Comparison of ENCODE assay signal across 10 cellular contexts in genomic region chr2:101759162-101759561, GRCh38.
DNase-seq lines count a peak whose midpoint lies in the region; ATAC-seq and TF ChIP-seq lines count a peak whose summit lies in the region.
"Had no signal": no experiment of that assay in that cellular context is flagged by ENCODE, and none has a peak within 500 bp of the region (broad histone marks: within the 10 kb centered on the region; RNA-seq: fewer than 3 reads in every experiment).

No MANE protein-coding gene starts in this region.

- peaks cover 64% of the 10 kb centered on the region for H3K4me1 Mint-ChIP-seq in endothelial cell (ENCODE audit: unreplicated experiment)

- H3K36me3 Mint-ChIP-seq in endothelial cell (ENCODE audit: low read depth, unreplicated experiment): peaks cover 13% of the 10 kb centered on the region

- no peak for TF ChIP-seq CTCF in AG10803 (conservative IDR thresholded peaks at IDR 0.05; ENCODE audit: low read length)
- no peak for TF ChIP-seq CTCF in endothelial cell (IDR thresholded peaks at IDR 0.05; ENCODE audit: unreplicated experiment)

- H3K4me3 Mint-ChIP-seq in endothelial cell (ENCODE audit: unreplicated experiment): no peak overlapping the region

- peak overlapping the region; percentile 97 for H3K27ac Mint-ChIP-seq in endothelial cell (ENCODE audit: unreplicated experiment)

- H3K27me3 Mint-ChIP-seq in endothelial cell (ENCODE audit: unreplicated experiment): peaks cover 24% of the 10 kb centered on the region

- H3K9me3 Mint-ChIP-seq in endothelial cell (ENCODE audit: unreplicated experiment): no peaks in the 10 kb centered on the region

- no peak overlapping the region for H3K4me3 ChIP-seq in AG10803 (ENCODE audit: low read length)

- DNase-seq in AG10803 (ENCODE audit: low read depth) (peak; percentile 92), NCI-H460 (ENCODE audit: extremely low read depth, low read depth) (peak; percentile 81), endothelial cell (ENCODE audit: low spot score) (peak; percentile 17), myocyte (ENCODE audit: low read depth) (peak; percentile 56), NCI-H1048 (lab: John Stamatoyannopoulos, UW) (no peak), DMS79 (lab: John Stamatoyannopoulos, UW) (no peak), T-helper 2 cell (no peak)
- DNase-seq: activated T-cell treated with anti-CD3 and anti-CD28 coated beads, Interleukin-2, amount 50 U/mL, for 1 hour; NCI-H1092 treated with DMSO at 0.1 percent for 48 hours had no signal

- no peak for ATAC-seq in GM18873 (IDR thresholded peaks at IDR 0.05; ENCODE audit: low FRiP score, unreplicated experiment)

Comparison
In these comparisons a context has a peak if more than half of its experiments do, and no peak if none do; other contexts are left out.
1. DNase-seq: peak in AG10803 (single experiment), NCI-H460 (single experiment), endothelial cell (single experiment) and myocyte (single experiment); none in NCI-H1048 (single experiment), DMS79 (single experiment) and T-helper 2 cell (0 of 5).